8 cellular contexts compared by ENCODE assay signal in the genomic region with DNA sequence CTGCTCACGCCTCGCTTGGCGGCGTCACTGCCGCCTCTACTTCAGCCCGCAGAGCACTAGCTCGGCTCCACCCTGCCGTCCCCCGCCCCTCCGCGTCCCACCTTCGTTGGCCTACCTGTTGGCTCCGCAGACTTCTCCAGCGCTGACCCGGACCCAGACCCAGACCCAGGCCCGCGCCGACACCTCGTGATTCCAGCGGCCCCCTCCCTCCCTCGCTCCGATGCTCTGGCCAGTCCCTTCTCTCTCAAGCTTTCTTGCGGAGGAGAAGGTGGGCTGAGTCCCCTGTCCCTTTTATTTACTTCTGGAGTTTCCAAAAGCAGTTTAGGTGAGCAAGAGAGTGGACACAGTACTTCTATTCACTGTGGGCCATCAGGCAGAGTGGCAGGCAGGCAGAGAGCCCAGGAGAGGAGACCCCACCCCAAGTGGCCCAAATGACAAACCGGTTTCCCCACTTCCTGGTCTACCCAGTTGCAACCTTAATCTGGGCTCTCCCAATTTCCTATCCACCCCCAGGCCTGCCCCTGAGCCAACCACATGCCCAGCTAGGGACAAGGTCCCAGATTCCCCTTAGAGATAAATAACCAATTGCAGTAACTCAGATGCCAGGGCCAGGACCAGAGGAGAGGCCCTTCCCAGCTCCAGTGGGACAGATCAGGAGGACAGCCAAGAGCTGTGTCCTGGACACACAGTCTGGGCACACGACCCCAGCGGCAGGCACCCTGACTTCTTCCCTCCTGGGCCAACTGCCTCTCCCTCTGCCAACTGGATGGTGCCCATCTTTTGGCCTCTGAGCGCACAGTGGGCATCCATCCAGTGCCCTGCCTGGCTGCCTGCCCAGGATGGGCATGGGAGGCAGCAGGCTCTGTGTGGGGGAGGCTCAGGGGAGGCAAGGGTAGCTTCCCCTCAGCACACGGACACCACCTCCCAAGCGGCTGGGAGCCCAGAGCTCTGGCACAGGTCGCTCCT. TPM values are rescaled to one million over a fixed set of nuclear protein-coding genes. Genes with fewer than 3 reads are reported as not detected.
DNase-seq lines count a peak whose midpoint lies in the region; ATAC-seq, FAIRE-seq and TF ChIP-seq lines count a peak whose summit lies in the region.

No MANE protein-coding gene starts in this region.

- ATAC-seq in T-helper 17 cell (no peak), left ventricle myocardium superior (peak; percentile 90), HG03460 (IDR thresholded peaks at IDR 0.05; ENCODE audit: unreplicated experiment) (no peak)

- H3K4me3 Mint-ChIP-seq in T-helper 17 cell = peak overlapping the region; percentile 83

- H3K27me3 ChIP-seq in HAP-1 (ENCODE audit: low read depth) (no peaks in the 10 kb centered on the region), sigmoid colon (peaks cover 0 to 53% (median 40%) of the 10 kb centered on the region in 3 donors)

- H3K27ac Mint-ChIP-seq in T-helper 17 cell = peak overlapping the region; percentile 45

- WGBS in sigmoid colon, 2 donors = 8 to 12% methylated on average over 30 of the region's 30 CpGs

- DNase-seq in HAP-1 (ENCODE audit: low spot score in 2 of 2) = no peak
- DNase-seq in T-helper 17 cell = no peak
- peak; percentile 89 for DNase-seq in left ventricle myocardium superior
- peak; percentile 88 for DNase-seq in sigmoid colon
- DNase-seq in HT-29 (ENCODE audit: low spot score) = no peak
- DNase-seq in GOT3 (lab: John Stamatoyannopoulos, UW) = no peak
- no peak for DNase-seq in urothelium cell line (ENCODE audit: low spot score)

- H3K36me3 Mint-ChIP-seq in T-helper 17 cell (ENCODE audit: low read depth) = peaks cover 8% of the 10 kb centered on the region

- H3K4me1 Mint-ChIP-seq in T-helper 17 cell = peaks cover 15% of the 10 kb centered on the region

- TF ChIP-seq CTCF in sigmoid colon (IDR thresholded peaks at IDR 0.05) = no peak

- no peaks in the 10 kb centered on the region for H3K36me3 ChIP-seq in HAP-1 (replicated peaks)
- H3K36me3 ChIP-seq in sigmoid colon = no peaks in the 10 kb centered on the region

- FAIRE-seq in urothelium cell line (lab: Jason Lieb, UNC) = no peak

- H3K27ac ChIP-seq in sigmoid colon = peak overlapping the region in 3 of 4 donors; percentile 40 to 63 (median 51)

- intact Hi-C loops in left ventricle myocardium superior (cut with micrococcal nuclease) (no loop called here), sigmoid colon (cut with DNase I) (loop anchor here (5.0 to 10.0 kb wide), 2 partner anchors 60 to 252 kb away; a partner anchor contains a TSS)

- H3K9me3 ChIP-seq in HAP-1 (peaks cover 3% of the 10 kb centered on the region; the same call in 1 of the 2 replicates), T-helper 17 cell (ENCODE audit: control insufficient read depth, low read length, poor library complexity, severe bottlenecking) (no peaks in the 10 kb centered on the region), sigmoid colon (no peaks in the 10 kb centered on the region)

- H3K4me1 ChIP-seq in HAP-1 (peaks cover 25% of the 10 kb centered on the region), sigmoid colon (peaks cover 0 to 47% (median 39%) of the 10 kb centered on the region in 4 donors)

- H3K4me3 ChIP-seq in HAP-1 (peak overlapping the region; percentile 45), sigmoid colon (peak overlapping the region; percentile 40 to 63 (median 58))

- no peak for TF ChIP-seq POLR2A in sigmoid colon (IDR thresholded peaks at IDR 0.05)

- peaks cover 48% of the 10 kb centered on the region for H3K27me3 Mint-ChIP-seq in T-helper 17 cell

- in situ Hi-C loops in HAP-1 (cut with MboI; ENCODE audit: low sequenced_read_pairs) = no loop called here

- TF ChIP-seq EP300 in sigmoid colon (IDR thresholded peaks at IDR 0.05) = no peak

RNA-seq across cellular contexts. Expression of a gene that starts 1.2 kb away (rescaled TPM):
- total RNA-seq in T-helper 17 cell (under 1 TPM; 0.26 to 0.52 TPM), left ventricle myocardium superior (1.4 TPM), sigmoid colon (1 to 10 TPM in 3 of 4 donors, under 1 TPM in 1; 0.81 to 9.4 (median 1.7) TPM)
- polyA plus RNA-seq in sigmoid colon = 1 to 10 TPM in 2 of 3 donors, not detected in 1; 1.1 to 1.2 TPM
- total RNA-seq in HT-29 (2014; rRNA removed; shearing (Covaris generic)) = 4.9 and 6.0 TPM in 2 replicates

Comparison
In these comparisons a context has a peak if more than half of its experiments do, and no peak if none do; other contexts are left out.
1. DNase-seq: peak in left ventricle myocardium superior (single experiment) and sigmoid colon (single experiment); none in HAP-1 (0 of 2), T-helper 17 cell (0 of 3), HT-29 (single experiment), GOT3 (single experiment) and urothelium cell line (single experiment).